Comparison of ENCODE assay signal across 30 cellular contexts in the genomic region with DNA sequence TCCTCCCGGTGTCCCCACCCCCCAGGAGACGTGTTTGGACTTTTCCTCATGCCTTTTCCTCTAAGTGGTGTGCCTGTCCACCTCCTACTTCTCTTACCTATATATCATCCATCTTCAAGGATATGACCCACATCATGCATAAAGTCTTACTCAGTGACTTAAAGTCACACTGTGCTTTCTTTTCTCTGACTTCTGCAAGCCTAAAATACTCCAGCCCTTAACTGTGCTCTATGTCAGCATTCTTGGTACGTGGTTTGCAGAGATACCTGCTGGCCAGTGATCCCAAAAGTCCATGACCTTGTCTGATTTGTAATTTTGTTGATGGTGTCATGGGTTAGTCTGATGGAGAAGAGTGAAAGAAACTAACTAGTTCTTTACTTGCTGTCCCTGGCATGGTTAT.
"Had no signal": no experiment of that assay in that cellular context is flagged by ENCODE, and none has a peak within 500 bp of the region (broad histone marks: within the 10 kb centered on the region; RNA-seq: fewer than 3 reads in every experiment).

No MANE protein-coding gene starts in this region.

- H3K27ac Mint-ChIP-seq: activated B cell treated with CpG ODN at 0.5 μM for 24 hours; activated CD8-positive, alpha-beta T cell treated with anti-CD3 and anti-CD28 coated beads for 36 hours; activated naive CD8-positive, alpha-beta T cell; activated T-helper 17 cell treated with anti-CD3 and anti-CD28 coated beads, Interleukin-2, amount 50 U/mL, for 72 hours; dendritic cell treated with granulocyte-macrophage colony-stimulating factor and Interleukin-4, amounts not matched to agents 40 ng/mL and 50 ng/mL, for 4 days; endodermal cell; T-cell; T-helper 1 cell treated with Interleukin-12 subunit alpha and Interleukin-12 subunit beta and Interleukin-4 antibody, amounts not matched to agents 30 μg/mL and 1 μg/mL, for 36 hours had no signal

- H3K4me3 ChIP-seq: coronary artery, dorsolateral prefrontal cortex, esophagus muscularis mucosa, gastrocnemius medialis had no signal

- H3K4me1 Mint-ChIP-seq: activated B cell treated with CpG ODN at 0.5 μM for 24 hours; activated T-helper 17 cell treated with anti-CD3 and anti-CD28 coated beads, Interleukin-2, amount 50 U/mL, for 72 hours; central memory CD8-positive, alpha-beta T cell; T-cell had no signal

- H3K4me3 Mint-ChIP-seq: activated B cell treated with CpG ODN at 0.5 μM for 24 hours; activated CD8-positive, alpha-beta T cell treated with anti-CD3 and anti-CD28 coated beads for 36 hours; activated naive CD8-positive, alpha-beta T cell; activated T-cell treated with anti-CD3 and anti-CD28 coated beads, Interleukin-2, amount 50 U/mL, for 4 hours; activated T-helper 17 cell treated with anti-CD3 and anti-CD28 coated beads, Interleukin-2, amount 50 U/mL, for 72 hours; central memory CD8-positive, alpha-beta T cell; dendritic cell treated with granulocyte-macrophage colony-stimulating factor and Interleukin-4, amounts not matched to agents 40 ng/mL and 50 ng/mL, for 4 days; endodermal cell; T-cell; T-helper 1 cell treated with Interleukin-12 subunit alpha and Interleukin-12 subunit beta and Interleukin-4 antibody, amounts not matched to agents 30 μg/mL and 1 μg/mL, for 36 hours had no signal

- H3K27ac ChIP-seq: brain microvascular endothelial cell, coronary artery, dorsolateral prefrontal cortex, esophagus muscularis mucosa, foreskin keratinocyte, gastrocnemius medialis, WERI-Rb-1 had no signal

- H3K36me3 Mint-ChIP-seq: activated naive CD8-positive, alpha-beta T cell; T-cell had no signal

- DNase-seq: activated B cell treated with CpG ODN at 0.5 μM for 24 hours; activated CD4-positive, alpha-beta T cell treated with anti-CD3 and anti-CD28 coated beads for 48 hours; activated CD4-positive, alpha-beta T cell treated with anti-CD3 and anti-CD28 coated beads, Interleukin-2, amount 50 U/mL, for 1 hour; activated CD4-positive, alpha-beta T cell treated with anti-CD3 and anti-CD28 coated beads, Interleukin-2, amount 50 U/mL, for 48 hours; activated CD8-positive, alpha-beta memory T cell treated with anti-CD3 and anti-CD28 coated beads for 24 hours; activated CD8-positive, alpha-beta T cell treated with anti-CD3 and anti-CD28 coated beads for 36 hours; activated effector memory CD4-positive, alpha-beta T cell treated with Interleukin-2 at 50 U/mL for 16 hours; activated gamma-delta T cell treated with Interleukin-2 at 50 U/mL for 16 hours; activated naive CD4-positive, alpha-beta T cell treated with anti-CD3 and anti-CD28 coated beads, Interleukin-2, amount 50 U/mL, for 16 hours; activated naive CD4-positive, alpha-beta T cell treated with Interleukin-2 at 50 U/mL for 16 hours; activated T-cell treated with anti-CD3 and anti-CD28 coated beads, Interleukin-2, amount 50 U/mL, for 4 hours; amniotic stem cell; anterior cingulate cortex; brain microvascular endothelial cell; dorsolateral prefrontal cortex; effector memory CD4-positive, alpha-beta T cell; endodermal cell; erythroblast; foreskin keratinocyte; gastrocnemius medialis; T-cell; T1000; WERI-Rb-1 had no signal

- H3K9me3 Mint-ChIP-seq: activated B cell treated with CpG ODN at 0.5 μM for 24 hours; activated T-helper 17 cell treated with anti-CD3 and anti-CD28 coated beads, Interleukin-2, amount 50 U/mL, for 72 hours; central memory CD8-positive, alpha-beta T cell; dendritic cell treated with granulocyte-macrophage colony-stimulating factor and Interleukin-4, amounts not matched to agents 40 ng/mL and 50 ng/mL, for 4 days; endodermal cell; T-helper 1 cell treated with Interleukin-12 subunit alpha and Interleukin-12 subunit beta and Interleukin-4 antibody, amounts not matched to agents 30 μg/mL and 1 μg/mL, for 36 hours had no signal

- H3K9me3 ChIP-seq: esophagus muscularis mucosa, gastrocnemius medialis had no signal

- H3K4me1 ChIP-seq: esophagus muscularis mucosa, foreskin keratinocyte, gastrocnemius medialis had no signal

- H3K27me3 ChIP-seq: brain microvascular endothelial cell, dorsolateral prefrontal cortex, esophagus muscularis mucosa, foreskin keratinocyte, gastrocnemius medialis had no signal

- H3K27me3 Mint-ChIP-seq: activated B cell treated with CpG ODN at 0.5 μM for 24 hours; activated CD8-positive, alpha-beta T cell treated with anti-CD3 and anti-CD28 coated beads for 36 hours; activated naive CD8-positive, alpha-beta T cell; activated T-helper 17 cell treated with anti-CD3 and anti-CD28 coated beads, Interleukin-2, amount 50 U/mL, for 72 hours; central memory CD8-positive, alpha-beta T cell; dendritic cell treated with granulocyte-macrophage colony-stimulating factor and Interleukin-4, amounts not matched to agents 40 ng/mL and 50 ng/mL, for 4 days; T-cell had no signal

- H3K36me3 ChIP-seq: brain microvascular endothelial cell, esophagus muscularis mucosa, gastrocnemius medialis, WERI-Rb-1 had no signal
